ENCODE assay signal across 34 cellular contexts in the genomic region with DNA sequence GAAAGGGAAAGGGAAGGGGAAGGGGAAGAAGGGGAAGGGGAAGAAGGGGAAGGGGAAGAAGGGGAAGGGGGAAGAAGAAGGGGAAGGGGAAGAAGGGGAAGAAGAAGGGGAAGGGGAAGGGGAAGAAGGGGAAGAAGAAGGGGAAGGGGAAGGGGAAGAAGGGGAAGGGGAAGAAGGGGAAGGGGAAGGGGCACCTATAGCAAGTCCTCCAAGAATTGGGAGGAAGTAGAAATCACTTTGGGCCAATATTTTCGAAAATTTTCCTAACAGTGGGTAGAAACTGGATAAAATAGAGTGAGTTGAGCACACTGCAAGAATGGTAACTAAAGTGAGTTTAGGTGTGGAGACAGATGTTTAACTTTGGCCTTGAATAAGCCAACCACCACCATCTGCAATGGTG.
"Had no signal": no experiment of that assay in that cellular context is flagged by ENCODE, and none has a peak within 500 bp of the region (broad histone marks: within the 10 kb centered on the region; RNA-seq: fewer than 3 reads in every experiment).

No MANE protein-coding gene starts in this region.

- H3K4me3 ChIP-seq: adrenal gland, ascending aorta, body of pancreas, breast epithelium, cardiac muscle cell had no signal

- H3K27me3 ChIP-seq: adrenal gland, ascending aorta, body of pancreas, brain microvascular endothelial cell, breast epithelium, cardiac muscle cell had no signal

- ATAC-seq: activated naive CD4-positive, alpha-beta T cell treated with anti-CD3 and anti-CD28 coated beads, Interleukin-2, amount 50 U/mL, for 72 hours; activated naive CD8-positive, alpha-beta T cell treated with anti-CD3 and anti-CD28 coated beads, Interleukin-2, amount 50 U/mL, for 24 hours; activated T-cell treated with anti-CD3 and anti-CD28 coated beads, Interleukin-2, amount 50 U/mL, for 4 hours; activated T-cell treated with anti-CD3 and anti-CD28 coated beads, Interleukin-2, amount 50 U/mL, for 72 hours; activated T-helper 17 cell treated with anti-CD3 and anti-CD28 coated beads, Interleukin-2, amount 50 U/mL, for 72 hours; body of pancreas had no signal

- H3K9me3 ChIP-seq: adrenal gland, ascending aorta, body of pancreas, breast epithelium had no signal

- H3K4me1 ChIP-seq: adrenal gland, ascending aorta, body of pancreas, breast epithelium had no signal

- H3K36me3 ChIP-seq: adrenal gland, ascending aorta, brain microvascular endothelial cell, breast epithelium, cardiac muscle cell had no signal

- FAIRE-seq: astrocyte, bronchial epithelial cell had no signal

- H3K27ac ChIP-seq: adrenal gland, ascending aorta, body of pancreas, brain microvascular endothelial cell, breast epithelium, cardiac muscle cell had no signal

- DNase-seq: activated effector memory CD4-positive, alpha-beta T cell treated with anti-CD3 and anti-CD28 coated beads, Interleukin-2, amount 50 U/mL, for 16 hours; activated effector memory CD4-positive, alpha-beta T cell treated with Interleukin-2 at 50 U/mL for 16 hours; activated gamma-delta T cell; activated gamma-delta T cell treated with Interleukin-2 at 50 U/mL for 16 hours; activated naive CD4-positive, alpha-beta T cell; activated naive CD4-positive, alpha-beta T cell treated with anti-CD3 and anti-CD28 coated beads for 36 hours; activated naive CD4-positive, alpha-beta T cell treated with anti-CD3 and anti-CD28 coated beads, Interleukin-2, amount 10 ng/mL, durations not matched to agents 7 days and 5 days; activated naive CD4-positive, alpha-beta T cell treated with anti-CD3 and anti-CD28 coated beads, Interleukin-2, amount 50 U/mL, for 16 hours; activated naive CD4-positive, alpha-beta T cell treated with Interleukin-2 at 50 U/mL for 16 hours; activated naive CD8-positive, alpha-beta T cell treated with anti-CD3 and anti-CD28 coated beads for 36 hours; activated naive CD8-positive, alpha-beta T cell treated with anti-CD3 and anti-CD28 coated beads, Interleukin-2, amount 10 ng/mL, durations not matched to agents 7 days and 5 days; activated naive CD8-positive, alpha-beta T cell treated with anti-CD3 and anti-CD28 coated beads, Interleukin-2, amount 50 U/mL, for 24 hours; activated T-cell treated with anti-CD3 and anti-CD28 coated beads, Interleukin-2, amount 50 U/mL, for 1 hour; activated T-cell treated with anti-CD3 and anti-CD28 coated beads, Interleukin-2, amount 50 U/mL, for 24 hours; activated T-cell treated with anti-CD3 and anti-CD28 coated beads, Interleukin-2, amount 50 U/mL, for 4 hours; activated T-cell treated with anti-CD3 and anti-CD28 coated beads, Interleukin-2, amount 50 U/mL, for 48 hours; activated T-cell treated with anti-CD3 and anti-CD28 coated beads, Interleukin-2, amount 50 U/mL, for 72 hours; adrenal gland; amniotic stem cell; amygdala; anterior cingulate cortex; aorta; body of pancreas; brain microvascular endothelial cell; caudate nucleus; central memory CD4-positive, alpha-beta T cell; cerebellar nuclear complex had no signal
